In genomic region chr5:158456756-158457155, GRCh38 we compare ENCODE assay signal across 13 cellular contexts.
DNase-seq lines count a peak whose midpoint lies in the region; ATAC-seq and TF ChIP-seq lines count a peak whose summit lies in the region.
"Had no signal": no experiment of that assay in that cellular context is flagged by ENCODE, and none has a peak within 500 bp of the region (broad histone marks: within the 10 kb centered on the region; RNA-seq: fewer than 3 reads in every experiment).

No MANE protein-coding gene starts in this region.

- intact Hi-C loops in testis (cut with DNase I; ENCODE audit: low total_unique reads): no loop called here

- no peak for TF ChIP-seq POLR2A in testis (IDR thresholded peaks at IDR 0.05)

- H3K36me3 ChIP-seq in testis (ENCODE audit: low read depth, missing control alignments): no peaks in the 10 kb centered on the region
- H3K36me3 ChIP-seq: ovary had no signal

- no peak overlapping the region for H3K27ac ChIP-seq in testis
- H3K27ac ChIP-seq: ovary had no signal

- H3K4me1 ChIP-seq in testis: peaks cover 6% of the 10 kb centered on the region

- H3K9me3 ChIP-seq in testis: no peaks in the 10 kb centered on the region
- H3K9me3 ChIP-seq: ovary had no signal

- peak; percentile 73 for DNase-seq in AG08396 (ENCODE audit: low spot score)
- DNase-seq in SK-N-DZ (ENCODE audit: low spot score): peak; percentile 37
- peak; percentile 9 for DNase-seq in glomerular endothelial cell (ENCODE audit: extremely low read depth, low read depth, low spot score)
- no peak for DNase-seq in NCI-H2227 treated with DMSO at 0.1 percent for 48 hours (lab: John Stamatoyannopoulos, UW)
- DNase-seq in testis: no peak
- no peak for DNase-seq in stimulated activated CD8-positive, alpha-beta memory T cell treated with anti-CD3 and anti-CD28 coated beads, Interleukin-4, amount 100 ng/mL, for 48 hours
- DNase-seq in NCI-H128 (lab: John Stamatoyannopoulos, UW; ENCODE audit: unreplicated experiment): no peak
- DNase-seq: activated CD8-positive, alpha-beta memory T cell treated with anti-CD3 and anti-CD28 coated beads, Interleukin-2, amount 10 ng/mL, durations not matched to agents 7 days and 5 days; glutamatergic neuron; NCI-H446 treated with DMSO at 0.1 percent for 48 hours; substantia nigra had no signal

- no peak overlapping the region for H3K4me3 ChIP-seq in testis
- H3K4me3 ChIP-seq: ovary had no signal

- TF ChIP-seq CTCF in testis (IDR thresholded peaks at IDR 0.05): no peak

- ATAC-seq in GM18870 (IDR thresholded peaks at IDR 0.05; ENCODE audit: unreplicated experiment): peak; percentile 84
- ATAC-seq: activated CD8-positive, alpha-beta memory T cell treated with anti-CD3 and anti-CD28 coated beads, Interleukin-2, amount 10 ng/mL, durations not matched to agents 7 days and 5 days had no signal

- WGBS in testis, 2 donors: 50 to 76% methylated on average over 1 of the region's 1 CpG

- H3K27me3 ChIP-seq in testis: no peaks in the 10 kb centered on the region
- H3K27me3 ChIP-seq: ovary had no signal

Comparison
In these comparisons a context has a peak if more than half of its experiments do, and no peak if none do; other contexts are left out.
1. DNase-seq: peak in AG08396 (single experiment), SK-N-DZ (single experiment) and glomerular endothelial cell (single experiment); none in NCI-H2227 treated with DMSO at 0.1 percent for 48 hours (single experiment), testis (single experiment), stimulated activated CD8-positive, alpha-beta memory T cell treated with anti-CD3 and anti-CD28 coated beads, Interleukin-4, amount 100 ng/mL, for 48 hours (single experiment) and NCI-H128 (single experiment).